8 cellular contexts compared by ENCODE assay signal in the genomic region with DNA sequence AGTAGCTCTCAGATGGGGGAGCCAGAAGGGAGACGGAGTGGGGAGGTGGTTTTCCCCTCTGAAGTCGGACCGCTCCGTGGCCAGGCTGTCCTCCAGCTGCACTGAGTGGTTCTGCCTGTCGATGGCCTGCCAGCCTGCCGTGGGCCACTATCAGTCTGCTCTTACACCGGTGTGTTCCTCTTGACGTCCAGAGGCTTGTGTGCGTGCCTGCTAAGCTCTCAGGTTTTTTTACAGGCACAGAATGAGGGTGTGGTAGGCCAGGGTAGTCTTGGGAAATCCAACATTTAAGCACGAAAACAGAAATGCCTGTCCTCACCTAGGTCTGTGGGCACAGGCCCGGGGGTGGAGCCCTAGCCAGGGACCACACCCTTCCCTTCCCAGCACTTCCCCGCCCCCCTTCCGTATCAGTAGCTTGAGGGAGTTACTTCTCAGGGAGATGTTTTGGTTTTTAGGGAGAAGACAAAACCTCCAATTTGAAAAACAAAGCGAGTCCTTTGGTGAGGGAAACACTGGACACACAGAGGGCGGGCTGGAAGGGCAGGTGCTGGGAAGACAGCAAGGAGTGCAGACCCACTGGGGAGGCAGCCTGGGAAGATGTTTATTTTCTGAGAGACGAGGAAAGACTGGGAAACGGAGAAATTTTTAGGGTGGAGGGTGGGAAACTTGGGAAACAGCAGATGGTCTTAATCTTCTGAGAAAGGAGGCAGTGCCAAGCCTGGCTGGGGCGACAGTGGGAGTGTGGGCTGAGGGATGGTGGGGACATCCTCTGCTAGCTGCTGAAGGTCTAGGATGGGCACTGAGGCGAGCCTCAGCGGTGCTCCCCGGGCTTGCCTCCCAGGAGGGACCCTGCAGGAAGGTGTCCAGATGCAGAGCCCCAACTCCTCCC.
DNase-seq lines count a peak whose midpoint lies in the region; ATAC-seq and TF ChIP-seq lines count a peak whose summit lies in the region.

No MANE protein-coding gene starts in this region.

- no peak overlapping the region for H3K4me3 ChIP-seq in Peyer's patch

- DNase-seq in Peyer's patch (peak in 1 of 3 donors; percentile 75), cardiac septum (ENCODE audit: low spot score) (peak; percentile 89), renal cortical epithelial cell (ENCODE audit: low read depth) (peak; percentile 47), G401 (ENCODE audit: low spot score) (no peak), amniotic stem cell (lab: John Stamatoyannopoulos, UW) (no peak), C1 segment of cervical spinal cord (lab: John Stamatoyannopoulos, UW) (no peak)

- peak overlapping the region; percentile 23; the same call in 1 of the 2 replicates for H3K9ac ChIP-seq in ES-I3 (ENCODE audit: low read depth, low read length)

- intact Hi-C loops in cardiac septum (cut with DNase I) = no loop called here

- in situ Hi-C loops in G401 (cut with HindIII; ENCODE audit: low sequenced_read_pairs) = no loop called here

- H3K36me3 ChIP-seq in ES-I3 (ENCODE audit: insufficient read depth, low read length) = no peaks in the 10 kb centered on the region
- no peaks in the 10 kb centered on the region for H3K36me3 ChIP-seq in Peyer's patch

- H3K9me3 ChIP-seq in ES-I3 (ENCODE audit: control insufficient read depth, insufficient read depth, low read length) = no peaks in the 10 kb centered on the region
- H3K9me3 ChIP-seq in Peyer's patch = no peaks in the 10 kb centered on the region

- H3K27ac ChIP-seq in Peyer's patch = peak overlapping the region in 3 of 4 donors; percentile 13 to 82 (median 54)

- no peak for TF ChIP-seq POLR2A in Peyer's patch (IDR thresholded peaks at IDR 0.05)

- no peaks in the 10 kb centered on the region for H3K27me3 ChIP-seq in Peyer's patch

- no peak for ATAC-seq in HG02884 (IDR thresholded peaks at IDR 0.05; ENCODE audit: unreplicated experiment)

- TF ChIP-seq CTCF in Peyer's patch (IDR thresholded peaks at IDR 0.05) = no peak

- H3K4me1 ChIP-seq in ES-I3 (ENCODE audit: insufficient read depth, low read length) (peaks cover 30% of the 10 kb centered on the region), Peyer's patch (peaks cover 0 to 42% (median 1%) of the 10 kb centered on the region in 4 donors)

Comparison
In these comparisons a context has a peak if more than half of its experiments do, and no peak if none do; other contexts are left out.
1. DNase-seq: peak in cardiac septum (single experiment) and renal cortical epithelial cell (single experiment); none in G401 (single experiment), amniotic stem cell (single experiment) and C1 segment of cervical spinal cord (0 of 14).